Comparison of ENCODE assay signal across 21 cellular contexts in genomic region chr15:55420171-55420871, GRCh38. TPM values are rescaled to one million over a fixed set of nuclear protein-coding genes. Genes with fewer than 3 reads are reported as not detected.
"Had no signal": no experiment of that assay in that cellular context is flagged by ENCODE, and none has a peak within 500 bp of the region (broad histone marks: within the 10 kb centered on the region; RNA-seq: fewer than 3 reads in every experiment).

No MANE protein-coding gene starts in this region.

- H3K9me3 Mint-ChIP-seq: activated naive CD4-positive, alpha-beta T cell treated with anti-CD3 and anti-CD28 coated beads for 36 hours; activated naive CD8-positive, alpha-beta T cell treated with anti-CD3 and anti-CD28 coated beads, Interleukin-2, amount 10 ng/mL, durations not matched to agents 7 days and 5 days; activated T-cell treated with anti-CD3 and anti-CD28 coated beads, Interleukin-2, amount 50 U/mL, for 72 hours; nephron had no signal

- DNase-seq: activated CD4-positive, alpha-beta T cell treated with anti-CD3 and anti-CD28 coated beads for 4 hours; activated CD4-positive, alpha-beta T cell treated with anti-CD3 and anti-CD28 coated beads, Interleukin-2, amount 50 U/mL, for 4 hours; activated effector memory CD4-positive, alpha-beta T cell treated with anti-CD3 and anti-CD28 coated beads, Interleukin-2, amount 50 U/mL, for 16 hours; activated naive CD4-positive, alpha-beta T cell treated with anti-CD3 and anti-CD28 coated beads for 36 hours; activated naive CD8-positive, alpha-beta T cell treated with anti-CD3 and anti-CD28 coated beads, Interleukin-2, amount 10 ng/mL, durations not matched to agents 7 days and 5 days; activated T-cell treated with anti-CD3 and anti-CD28 coated beads for 4 hours; activated T-cell treated with anti-CD3 and anti-CD28 coated beads, Interleukin-2, amount 50 U/mL, for 72 hours; amniotic stem cell; brain microvascular endothelial cell; islet precursor cell; left cardiac atrium; left ventricle myocardium superior; posterior cingulate gyrus; right cardiac atrium; stimulated activated CD4-positive, alpha-beta T cell treated with anti-CD3 and anti-CD28 coated beads, Interleukin-15, amount 100 ng/mL, for 24 hours; stimulated activated naive CD4-positive, alpha-beta T cell had no signal

- H3K79me2 ChIP-seq: hepatocyte had no signal

- H3K4me2 ChIP-seq: hepatocyte had no signal

- H3K4me3 ChIP-seq: gastroesophageal sphincter, hepatocyte, tibial nerve had no signal

- H3K27ac Mint-ChIP-seq: activated naive CD4-positive, alpha-beta T cell treated with anti-CD3 and anti-CD28 coated beads for 36 hours; activated naive CD8-positive, alpha-beta T cell treated with anti-CD3 and anti-CD28 coated beads, Interleukin-2, amount 10 ng/mL, durations not matched to agents 7 days and 5 days; activated T-cell treated with anti-CD3 and anti-CD28 coated beads, Interleukin-2, amount 50 U/mL, for 72 hours; nephron had no signal

- H3K36me3 Mint-ChIP-seq: activated naive CD8-positive, alpha-beta T cell treated with anti-CD3 and anti-CD28 coated beads, Interleukin-2, amount 10 ng/mL, durations not matched to agents 7 days and 5 days had no signal

- ATAC-seq: activated T-cell treated with anti-CD3 and anti-CD28 coated beads, Interleukin-2, amount 50 U/mL, for 72 hours; gastroesophageal sphincter; left cardiac atrium; left ventricle myocardium superior; right cardiac atrium had no signal

- H3K27me3 ChIP-seq: brain microvascular endothelial cell, gastroesophageal sphincter, hepatocyte, tibial nerve had no signal

- H3K4me1 Mint-ChIP-seq: activated naive CD8-positive, alpha-beta T cell treated with anti-CD3 and anti-CD28 coated beads, Interleukin-2, amount 10 ng/mL, durations not matched to agents 7 days and 5 days; nephron had no signal

- H3K27ac ChIP-seq: brain microvascular endothelial cell, gastroesophageal sphincter, hepatocyte, tibial nerve, VCaP had no signal

- H3K4me3 Mint-ChIP-seq: activated naive CD4-positive, alpha-beta T cell treated with anti-CD3 and anti-CD28 coated beads for 36 hours; activated naive CD8-positive, alpha-beta T cell treated with anti-CD3 and anti-CD28 coated beads, Interleukin-2, amount 10 ng/mL, durations not matched to agents 7 days and 5 days; activated T-cell treated with anti-CD3 and anti-CD28 coated beads, Interleukin-2, amount 50 U/mL, for 72 hours; nephron had no signal

- H3K36me3 ChIP-seq: brain microvascular endothelial cell, gastroesophageal sphincter had no signal

- H3K4me1 ChIP-seq: gastroesophageal sphincter, tibial nerve had no signal

RNA-seq across cellular contexts. Expression of gene PIERCE2, which starts 12.0 kb away (rescaled TPM):
- total RNA-seq: activated naive CD8-positive, alpha-beta T cell treated with anti-CD3 and anti-CD28 coated beads, Interleukin-2, amount 10 ng/mL, durations not matched to agents 7 days and 5 days had no signal
